In genomic region chr2:27920148-27920885, GRCh38 we compare ENCODE assay signal across 9 cellular contexts. TPM values are rescaled to one million over a fixed set of nuclear protein-coding genes. Genes with fewer than 3 reads are reported as not detected.
DNase-seq lines count a peak whose midpoint lies in the region; ATAC-seq, FAIRE-seq and TF ChIP-seq lines count a peak whose summit lies in the region.
"Had no signal": no experiment of that assay in that cellular context is flagged by ENCODE, and none has a peak within 500 bp of the region (broad histone marks: within the 10 kb centered on the region; RNA-seq: fewer than 3 reads in every experiment).

No MANE protein-coding gene starts in this region.

- H3K27me3 Mint-ChIP-seq in osteocyte (ENCODE audit: unreplicated experiment) = no peaks in the 10 kb centered on the region

- DNase-seq in EH (ENCODE audit: low read depth) (peak; percentile 60), RCC 7860 (ENCODE audit: low spot score) (peak; percentile 55), esophagus muscularis mucosa (ENCODE audit: extremely low spot score) (no peak), osteocyte (ENCODE audit: extremely low spot score, unreplicated experiment) (no peak), WERI-Rb-1 (no peak), G401 (ENCODE audit: low spot score) (no peak)
- DNase-seq: activated T-cell treated with anti-CD3 and anti-CD28 coated beads for 4 hours had no signal

- TF ChIP-seq CTCF in esophagus muscularis mucosa (IDR thresholded peaks at IDR 0.05) (no peak), osteocyte (IDR thresholded peaks at IDR 0.05) (no peak), WERI-Rb-1 (IDR thresholded peaks at IDR 0.05; ENCODE audit: low read depth, low read length) (no peak)

- no peak overlapping the region for H3K4me3 ChIP-seq in esophagus muscularis mucosa
- no peak overlapping the region for H3K4me3 ChIP-seq in WERI-Rb-1 (ENCODE audit: low read depth, low read length)

- FAIRE-seq in RCC 7860 (lab: Jason Lieb, UNC) = peak; percentile 84

- ATAC-seq in HG02973 (IDR thresholded peaks at IDR 0.05; ENCODE audit: unreplicated experiment) = no peak
- ATAC-seq in GM21447 (IDR thresholded peaks at IDR 0.05; ENCODE audit: unreplicated experiment) = no peak

- H3K4me1 Mint-ChIP-seq in osteocyte (ENCODE audit: unreplicated experiment) = peaks cover 10% of the 10 kb centered on the region

- H3K9me3 Mint-ChIP-seq in osteocyte (ENCODE audit: unreplicated experiment) = no peaks in the 10 kb centered on the region

- H3K27me3 ChIP-seq in esophagus muscularis mucosa = no peaks in the 10 kb centered on the region
- H3K27me3 ChIP-seq in WERI-Rb-1 (ENCODE audit: insufficient read depth, low read depth, severe bottlenecking) = no peaks in the 10 kb centered on the region

- H3K36me3 Mint-ChIP-seq in osteocyte (ENCODE audit: unreplicated experiment) = no peaks in the 10 kb centered on the region

- 62% methylated on average over 4 of the region's 4 CpGs for WGBS in esophagus muscularis mucosa

- H3K36me3 ChIP-seq in esophagus muscularis mucosa = no peaks in the 10 kb centered on the region
- no peaks in the 10 kb centered on the region for H3K36me3 ChIP-seq in WERI-Rb-1

- H3K27ac Mint-ChIP-seq in osteocyte (ENCODE audit: unreplicated experiment) = peak overlapping the region; percentile 1

- H3K9me3 ChIP-seq in esophagus muscularis mucosa (no peaks in the 10 kb centered on the region), WERI-Rb-1 (ENCODE audit: severe bottlenecking) (no peaks in the 10 kb centered on the region)

- in situ Hi-C loops in G401 (cut with HindIII; ENCODE audit: low sequenced_read_pairs) = no loop called here

- no peak for TF ChIP-seq EP300 in esophagus muscularis mucosa (IDR thresholded peaks at IDR 0.05)

- no peak for TF ChIP-seq POLR2A in esophagus muscularis mucosa (IDR thresholded peaks at IDR 0.05; ENCODE audit: low read depth)

- H3K4me1 ChIP-seq in esophagus muscularis mucosa = peaks cover 20 to 23% (median 21%) of the 10 kb centered on the region in 4 donors

- H3K4me3 Mint-ChIP-seq in osteocyte (ENCODE audit: unreplicated experiment) = no peak overlapping the region

- H3K27ac ChIP-seq in esophagus muscularis mucosa (replicated peaks in 1 of 4) = peak overlapping the region; percentile 6 to 30 (median 24)
- no peak overlapping the region for H3K27ac ChIP-seq in WERI-Rb-1

- intact Hi-C loops in esophagus muscularis mucosa (cut with DNase I) = no loop called here

RNA-seq across cellular contexts. Expression of gene BABAM2, which starts 29.8 kb away (rescaled TPM):
- 10 to 100 TPM; 35.5 to 44.9 (median 39.9) TPM for total RNA-seq in esophagus muscularis mucosa
- 43.6 and 57.4 TPM in 2 replicates for total RNA-seq in osteocyte
- 26.6 and 42.3 TPM in 2 replicates for total RNA-seq in G401 (2014; rRNA removed; shearing (Covaris generic))

RNA-seq across cellular contexts. Expression of gene RBKS, which starts 30.1 kb away (rescaled TPM):
- 1 to 10 TPM in 3 of 4 donors, under 1 TPM in 1; 0.63 to 5.8 (median 2.5) TPM for total RNA-seq in esophagus muscularis mucosa
- total RNA-seq in osteocyte = 0.83 and 0.99 TPM in 2 replicates
- 1.1 and 1.3 TPM in 2 replicates for total RNA-seq in G401 (2014; rRNA removed; shearing (Covaris generic))

Comparison
In these comparisons a context has a peak if more than half of its experiments do, and no peak if none do; other contexts are left out.
1. DNase-seq: peak in EH (single experiment) and RCC 7860 (single experiment); none in esophagus muscularis mucosa (single experiment), osteocyte (single experiment), WERI-Rb-1 (single experiment) and G401 (single experiment).